ENCODE assay signal across 10 cellular contexts in genomic region chr14:80202888-80203562, GRCh38. TPM values are rescaled to one million over a fixed set of nuclear protein-coding genes. Genes with fewer than 3 reads are reported as not detected.
A peak's percentile ranks its signal among the peaks of the same experiment; 100 is the strongest.
DNase-seq lines count a peak whose midpoint lies in the region; ATAC-seq, FAIRE-seq and TF ChIP-seq lines count a peak whose summit lies in the region.
"Had no signal": no experiment of that assay in that cellular context is flagged by ENCODE, and none has a peak within 500 bp of the region (broad histone marks: within the 10 kb centered on the region; RNA-seq: fewer than 3 reads in every experiment).

No MANE protein-coding gene starts in this region.

- H2AK5ac ChIP-seq in H1 (ENCODE audit: low read depth, low read length): no peak overlapping the region

- H3K27ac ChIP-seq in H1 (ENCODE audit: low read depth, low read length) (no peak overlapping the region), body of pancreas (no peak overlapping the region)
- H3K27ac ChIP-seq: left lung had no signal

- H3K4me2 ChIP-seq in H1 (ENCODE audit: insufficient read depth in 1 of 2, low read depth in 2 of 2, low read length in 2 of 2): no peak overlapping the region

- CTCF ChIA-PET in H1 (lab: Charles Lee; ENCODE audit: partially characterized antibody): interaction anchor here (0.5 to 4.7 kb wide), 39 partner anchors 8 to 785 kb away, joined by 3 to 29 read pairs (median 3); partner anchors contain the start of gene DIO2

- no peak for TF ChIP-seq EP300 in H1 (IDR thresholded peaks at IDR 0.05; ENCODE audit: borderline replicate concordance in 1 of 2, low read depth in 2 of 2, low read length in 2 of 2)

- H3K4ac ChIP-seq in H1 (replicated peaks; ENCODE audit: insufficient read length, low read depth, low read length): no peak overlapping the region

- no peaks in the 10 kb centered on the region for H3K36me3 ChIP-seq in H1 (ENCODE audit: control insufficient read depth in 2 of 4, insufficient read depth in 4 of 4, low read length in 3 of 4)
- no peaks in the 10 kb centered on the region for H3K36me3 ChIP-seq in body of pancreas (replicated peaks in 1 of 2; ENCODE audit: insufficient read depth in 1 of 2, low read depth in 2 of 2)
- H3K36me3 ChIP-seq: left lung had no signal

- WGBS in H1 (ENCODE audit: extremely low coverage in 1 of 2, insufficient coverage in 1 of 2, insufficient read length in 1 of 2, insufficient replicate concordance in 2 of 2, low coverage in 1 of 2, low lambda C conversion rate in 2 of 2, missing lambda C conversion rate in 1 of 2), 2 experiments: 74% methylated on average over 8 of the region's 9 CpGs; no CpG with 5 or more reads in 1 of the 2 experiments
- 70 to 71% methylated on average over 9 of the region's 9 CpGs for WGBS in body of pancreas, 2 donors

- no peak overlapping the region for H4K91ac ChIP-seq in H1 (replicated peaks; ENCODE audit: insufficient read length, low read length)

- TF ChIP-seq POLR2A in H1 (IDR thresholded peaks at IDR 0.05; ENCODE audit: control extremely low read depth in 1 of 2, low read depth in 2 of 2, low read length in 2 of 2) (no peak), body of pancreas (IDR thresholded peaks at IDR 0.05) (no peak)

- peak; percentile 41 for DNase-seq in stimulated activated CD4-positive, alpha-beta T cell treated with anti-CD3 and anti-CD28 coated beads, Interleukin-15, amount 100 ng/mL, for 24 hours
- DNase-seq in stimulated activated CD4-positive, alpha-beta T cell treated with anti-CD3 and anti-CD28 coated beads, Interleukin-4, amount 100 ng/mL, for 24 hours: no peak
- DNase-seq in H1 (ENCODE audit: low read depth in 1 of 2, low spot score in 2 of 2): peak; percentile 51 to 93
- peak; percentile 14 for DNase-seq in urothelium cell line (ENCODE audit: low spot score)
- DNase-seq in C1 segment of cervical spinal cord (lab: John Stamatoyannopoulos, UW): no peak
- DNase-seq in body of pancreas: no peak
- DNase-seq: activated naive CD8-positive, alpha-beta T cell treated with anti-CD3 and anti-CD28 coated beads, Interleukin-2, amount 10 ng/mL, durations not matched to agents 7 days and 5 days had no signal

- no peak overlapping the region for H2BK120ac ChIP-seq in H1 (replicated peaks; ENCODE audit: low read depth, low read length)

- no peak overlapping the region for H3K23ac ChIP-seq in H1 (ENCODE audit: insufficient read length)

- no peaks in the 10 kb centered on the region for H4K20me1 ChIP-seq in H1 (replicated peaks in 1 of 2; ENCODE audit: control insufficient read depth in 1 of 2, insufficient read depth in 2 of 2, low read length in 2 of 2)

- no peak overlapping the region for H2BK20ac ChIP-seq in H1 (ENCODE audit: low read length)

- H3K14ac ChIP-seq in H1 (ENCODE audit: insufficient read length): no peak overlapping the region

- H3K79me1 ChIP-seq in H1 (ENCODE audit: low read depth, low read length): no peaks in the 10 kb centered on the region

- H2BK5ac ChIP-seq in H1 (ENCODE audit: low read depth, low read length): no peak overlapping the region

- no peaks in the 10 kb centered on the region for H3K79me2 ChIP-seq in H1 (ENCODE audit: control insufficient read depth in 1 of 2, insufficient read depth in 2 of 2, low read length in 2 of 2)

- no peak for ATAC-seq in GM19455 (IDR thresholded peaks at IDR 0.05; ENCODE audit: unreplicated experiment)
- no peak for ATAC-seq in body of pancreas
- ATAC-seq: left lung had no signal

- no peak overlapping the region for H3K18ac ChIP-seq in H1 (ENCODE audit: extremely low read depth, low read length)

- H3K23me2 ChIP-seq in H1 (ENCODE audit: low read depth, low read length): no peaks in the 10 kb centered on the region

- H4K8ac ChIP-seq in H1 (ENCODE audit: extremely low read depth, insufficient read depth, low read length): peak overlapping the region; percentile 71; the same call in 1 of the 2 replicates

- H3K27me3 ChIP-seq in H1 (replicated peaks in 1 of 4; ENCODE audit: control insufficient read depth in 3 of 4, extremely low read depth in 1 of 4, insufficient read depth in 3 of 4, low read length in 3 of 4): no peaks in the 10 kb centered on the region
- H3K27me3 ChIP-seq in body of pancreas: no peaks in the 10 kb centered on the region
- H3K27me3 ChIP-seq: left lung had no signal

- intact Hi-C loops in body of pancreas (cut with DNase I): no loop called here

- H2BK15ac ChIP-seq in H1 (ENCODE audit: low read length): no peak overlapping the region

- H3K4me1 ChIP-seq in H1 (replicated peaks in 1 of 4; ENCODE audit: control insufficient read depth in 3 of 4, insufficient read depth in 4 of 4, low read length in 3 of 4): no peaks in the 10 kb centered on the region
- H3K4me1 ChIP-seq in body of pancreas: no peaks in the 10 kb centered on the region
- H3K4me1 ChIP-seq: left lung had no signal

- no peak overlapping the region for H2AFZ ChIP-seq in H1 (ENCODE audit: low read length)

- H3K4me3 ChIP-seq in H1 (ENCODE audit: extremely low read depth in 1 of 4, insufficient read depth in 2 of 4, low read depth in 3 of 4, low read length in 4 of 4) (no peak overlapping the region), body of pancreas (no peak overlapping the region)
- H3K4me3 ChIP-seq: left lung had no signal

- no peaks in the 10 kb centered on the region for H3K9me3 ChIP-seq in H1 (ENCODE audit: insufficient read depth in 2 of 2, low read depth in 1 of 2, low read length in 1 of 2)
- H3K9me3 ChIP-seq in body of pancreas: no peaks in the 10 kb centered on the region
- H3K9me3 ChIP-seq: left lung had no signal

- no peak overlapping the region for H4K5ac ChIP-seq in H1 (ENCODE audit: insufficient read length, low read depth, low read length)

- TF ChIP-seq CTCF in LNCAP (IDR thresholded peaks at IDR 0.05) (peak; percentile 56), H1 (IDR thresholded peaks at IDR 0.05; ENCODE audit: control extremely low read depth in 1 of 3, insufficient read depth in 1 of 3, low read depth in 1 of 3, low read length in 3 of 3) (peak; percentile 81 to 97 (median 93)), body of pancreas (IDR thresholded peaks at IDR 0.05) (no peak)

- H3K9ac ChIP-seq in H1 (replicated peaks in 1 of 4; ENCODE audit: extremely low read depth in 1 of 4, low read depth in 3 of 4, low read length in 3 of 4): no peak overlapping the region

- H3K56ac ChIP-seq in H1 (replicated peaks; ENCODE audit: insufficient read length, low read depth, low read length): no peak overlapping the region

- peak; percentile 72 for FAIRE-seq in H1 (lab: Jason Lieb, UNC)
- FAIRE-seq in urothelium cell line (lab: Jason Lieb, UNC): no peak

- POLR2A ChIA-PET in H1 (lab: Charles Lee; ENCODE audit: partially characterized antibody): no interaction called here

- no peak overlapping the region for H2BK12ac ChIP-seq in H1 (ENCODE audit: low read depth, low read length)

- TF ChIP-seq RAD21 in H1 (IDR thresholded peaks at IDR 0.05 in 1 of 2, conservative IDR thresholded peaks at IDR 0.05 in 1 of 2; ENCODE audit: low read depth in 2 of 2, low read length in 2 of 2): peak; percentile 81 to 84

TF ChIP-seq in H1, 55 proteins besides CTCF, POLR2A, EP300 and RAD21 (continues in another document):
- peak; percentile 42; the same call in 1 of the 2 replicates for TF ChIP-seq YY1 (IDR thresholded peaks at IDR 0.05; ENCODE audit: low read depth, low read length)
- TF ChIP-seq KDM4A (IDR thresholded peaks at IDR 0.05; ENCODE audit: low read depth, low read length, severe bottlenecking): no peak
- peak; percentile 81 for TF ChIP-seq MAX (IDR thresholded peaks at IDR 0.05)

RNA-seq across cellular contexts. Expression of gene DIO2, which starts 8.3 kb away (rescaled TPM):
- 0.23 and 0.65 TPM in 2 replicates for total RNA-seq in H1 (2021; fragmentation: NEBNext Ultra II Directional; extraction: Animal tissue kit (Norgen Biotek cat#: 25700))
- polyA plus RNA-seq in H1 (2011; rRNA removed): 0.03 and 0.11 TPM in 2 replicates
- polyA plus RNA-seq in H1 (2011; cell fraction: cytosol; rRNA removed): 0.31 TPM
- polyA plus RNA-seq in H1 (2011; cell fraction: nucleus; rRNA removed): 1.3 TPM
- polyA plus RNA-seq in H1 (2012, experiment 1 of 2): 0.03 to 0.15 TPM (median 0.05 TPM) in 3 of 4 replicates, not detected in the other
- polyA plus RNA-seq in H1 (2012, experiment 2 of 2): not detected
- polyA plus RNA-seq in H1 (2013, experiment 1 of 2): 0.22 TPM
- 0.31 TPM for polyA plus RNA-seq in H1 (2013, experiment 2 of 2)
- polyA minus RNA-seq in H1 (2011; rRNA and poly(A)+ RNA removed): 0.24 and 1.4 TPM in 2 replicates
- polyA minus RNA-seq in H1 (2011; cell fraction: cytosol; rRNA and poly(A)+ RNA removed): 1.8 TPM
- polyA minus RNA-seq in H1 (2011; cell fraction: nucleus; rRNA and poly(A)+ RNA removed): 0.50 TPM
- total RNA-seq in body of pancreas: 1 to 10 TPM in 1 of 2 donors, under 1 TPM in 1; under 0.01 to 1.8 TPM
- total RNA-seq: activated naive CD8-positive, alpha-beta T cell treated with anti-CD3 and anti-CD28 coated beads, Interleukin-2, amount 10 ng/mL, durations not matched to agents 7 days and 5 days had no signal

Comparison
In these comparisons a context has a peak if more than half of its experiments do, and no peak if none do; other contexts are left out.
1. DNase-seq: peak in stimulated activated CD4-positive, alpha-beta T cell treated with anti-CD3 and anti-CD28 coated beads, Interleukin-15, amount 100 ng/mL, for 24 hours (single experiment), H1 (2 of 2) and urothelium cell line (single experiment); none in stimulated activated CD4-positive, alpha-beta T cell treated with anti-CD3 and anti-CD28 coated beads, Interleukin-4, amount 100 ng/mL, for 24 hours (single experiment), C1 segment of cervical spinal cord (0 of 14) and body of pancreas (0 of 4).
2. CTCF ChIP-seq: peak in LNCAP (single experiment) and H1 (3 of 3); none in body of pancreas (0 of 7).